In the genomic region with DNA sequence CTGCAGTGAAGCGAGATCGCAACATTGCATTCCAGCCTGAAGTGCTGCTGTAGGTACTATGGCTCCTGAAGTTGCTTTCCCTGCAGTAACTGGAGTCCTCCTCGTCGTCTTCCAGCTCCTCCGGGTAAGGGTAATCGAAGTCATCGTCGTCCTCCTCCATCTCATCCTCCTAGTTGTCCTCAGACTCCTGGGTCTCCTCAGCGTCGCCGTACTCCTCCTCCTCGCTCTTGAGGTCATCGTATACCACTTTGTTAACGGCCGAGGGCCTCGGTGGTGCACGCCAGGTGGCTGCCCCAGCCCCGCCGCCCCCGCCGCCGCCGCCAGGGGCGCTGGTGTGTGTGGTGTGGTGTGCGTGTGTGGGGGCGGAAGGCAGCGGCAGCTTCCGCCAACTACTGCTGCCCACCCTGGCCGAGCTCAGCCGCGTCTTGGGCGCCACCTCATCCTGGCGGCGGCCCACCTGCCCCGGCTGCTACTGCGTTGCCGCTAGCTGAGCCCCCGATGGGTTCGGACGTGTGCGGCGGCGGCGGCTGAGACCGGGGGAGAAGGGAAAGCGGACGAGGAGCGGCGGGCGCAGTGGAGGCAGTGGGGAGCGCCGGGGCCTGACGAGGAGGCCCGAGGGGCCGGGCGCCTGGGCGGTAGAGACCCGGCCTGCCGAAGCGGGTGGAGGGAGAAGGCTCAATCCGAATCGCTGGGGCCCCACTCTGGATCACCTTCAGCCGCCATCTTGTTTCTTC, we compare ENCODE assay signal across 1 cellular context.
TF ChIP-seq lines count a peak whose summit lies in the region.

No MANE protein-coding gene starts in this region.

TF ChIP-seq in H1, 55 proteins besides CTCF, POLR2A, EP300 and RAD21 (continued from another document):
- TF ChIP-seq KDM4A (IDR thresholded peaks at IDR 0.05; ENCODE audit: low read depth, low read length, severe bottlenecking), result peak; percentile 41
- no peak for TF ChIP-seq SP2 (IDR thresholded peaks at IDR 0.05; ENCODE audit: low read length)
- TF ChIP-seq TEAD4 (IDR thresholded peaks at IDR 0.05; ENCODE audit: low read depth, low read length), result peak; percentile 34; the same call in 1 of the 2 replicates
- TF ChIP-seq FOSL1 (IDR thresholded peaks at IDR 0.05; ENCODE audit: insufficient read depth, low read depth, low read length), result no peak
- TF ChIP-seq RXRA (IDR thresholded peaks at IDR 0.05; ENCODE audit: insufficient read depth, low read depth, low read length), result no peak
- TF ChIP-seq SUZ12 (IDR thresholded peaks at IDR 0.05; ENCODE audit: low read length), result no peak
- TF ChIP-seq, protein P1, sequence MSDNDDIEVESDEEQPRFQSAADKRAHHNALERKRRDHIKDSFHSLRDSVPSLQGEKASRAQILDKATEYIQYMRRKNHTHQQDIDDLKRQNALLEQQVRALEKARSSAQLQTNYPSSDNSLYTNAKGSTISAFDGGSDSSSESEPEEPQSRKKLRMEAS (IDR thresholded peaks at IDR 0.05), result peak; percentile 80
- peak; percentile 67; the same call in 1 of the 2 replicates for TF ChIP-seq POLR2AphosphoS5 (IDR thresholded peaks at IDR 0.05; ENCODE audit: low read depth, low read length)
- no peak for TF ChIP-seq KDM5A (IDR thresholded peaks at IDR 0.05; ENCODE audit: low read length)
- TF ChIP-seq JUND (IDR thresholded peaks at IDR 0.05; ENCODE audit: low read length), result no peak
- no peak for TF ChIP-seq HDAC6 (IDR thresholded peaks at IDR 0.05; ENCODE audit: low read depth, low read length)
- no peak for TF ChIP-seq CBX5 (IDR thresholded peaks at IDR 0.05; ENCODE audit: low read depth, low read length)
- TF ChIP-seq KDM1A (IDR thresholded peaks at IDR 0.05; ENCODE audit: borderline replicate concordance, low read length), result no peak
- no peak for TF ChIP-seq CEBPB (IDR thresholded peaks at IDR 0.05; ENCODE audit: low read depth, low read length)
- no peak for TF ChIP-seq MAFK (IDR thresholded peaks at IDR 0.05; ENCODE audit: low read depth, low read length)
- no peak for TF ChIP-seq BACH1 (IDR thresholded peaks at IDR 0.05; ENCODE audit: low read length)
- TF ChIP-seq EGR1 (IDR thresholded peaks at IDR 0.05; ENCODE audit: borderline replicate concordance, low read depth, low read length), result peak; percentile 95
